8 cellular contexts compared by ENCODE assay signal in the genomic region with DNA sequence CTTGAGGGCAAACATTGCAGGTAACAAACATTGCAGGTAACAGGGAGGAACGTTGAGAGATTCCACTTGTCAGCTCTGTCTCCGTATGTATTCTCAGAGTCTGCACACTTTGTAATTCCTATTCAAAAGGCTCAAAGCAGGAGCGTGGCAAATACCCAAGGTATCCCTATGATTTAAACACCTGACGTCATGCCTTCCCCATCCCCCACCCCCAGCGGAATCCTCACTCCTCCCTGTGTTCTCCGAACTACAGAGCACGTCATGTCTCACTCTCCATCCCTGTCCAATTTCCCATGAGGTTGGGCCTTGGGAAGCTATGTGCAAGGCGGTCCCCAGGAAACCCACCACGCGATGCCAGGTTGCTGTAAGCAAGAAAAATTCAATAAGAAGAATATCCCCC. TPM values are rescaled to one million over a fixed set of nuclear protein-coding genes. Genes with fewer than 3 reads are reported as not detected.
"Had no signal": no experiment of that assay in that cellular context is flagged by ENCODE, and none has a peak within 500 bp of the region (broad histone marks: within the 10 kb centered on the region; RNA-seq: fewer than 3 reads in every experiment).

No MANE protein-coding gene starts in this region.

- H3K27ac ChIP-seq: HL-60, KMS-11 had no signal

- H2AFZ ChIP-seq: GM23338 had no signal

- H3K27ac Mint-ChIP-seq: GM23338, H9, HFFc6, IgD-negative memory B cell had no signal

- H3K4me2 ChIP-seq: GM23338, KMS-11 had no signal

- H3K4me3 Mint-ChIP-seq: GM23338, H9, HFFc6, IgD-negative memory B cell had no signal

- H3K4me3 ChIP-seq: GM23338 had no signal

- H3K9ac ChIP-seq: KMS-11 had no signal

- FAIRE-seq: H1, H54 had no signal

- DNase-seq: HFFc6 had no signal

RNA-seq across cellular contexts. Expression of a gene that starts 2.8 kb away (rescaled TPM):
- total RNA-seq: HFFc6 had no signal
- polyA plus RNA-seq: GM23338, IgD-negative memory B cell had no signal
